In the genomic region with DNA sequence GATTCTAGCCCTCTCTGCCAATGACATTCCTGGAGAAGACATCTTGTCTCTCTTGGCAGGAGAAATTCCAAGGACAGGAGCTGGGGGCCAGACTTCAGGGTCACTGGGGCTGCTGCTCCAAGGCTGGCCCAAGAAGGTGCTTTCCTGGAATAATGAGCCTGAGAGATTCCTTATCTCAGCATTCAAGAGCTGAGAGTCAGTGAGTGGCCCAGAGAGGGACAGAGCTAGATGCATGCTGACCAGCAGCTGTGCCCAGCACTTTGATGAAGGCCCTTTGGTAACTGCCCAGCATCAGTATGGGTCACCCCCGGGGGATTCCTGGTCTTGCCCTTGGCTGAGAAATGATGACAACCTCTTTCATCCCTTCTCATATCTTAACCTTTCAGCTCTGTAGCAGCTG, we compare ENCODE assay signal across 1 cellular context.
A peak's percentile ranks its signal among the peaks of the same experiment; 100 is the strongest.
TF ChIP-seq lines count a peak whose summit lies in the region.

No MANE protein-coding gene starts in this region.

TF ChIP-seq in K562, 482 proteins besides CTCF, POLR2A, EP300 and RAD21:
- TF ChIP-seq RUNX1 (IDR thresholded peaks at IDR 0.05; ENCODE audit: low read depth) (no peak), NFE2 (IDR thresholded peaks at IDR 0.05; ENCODE audit: low read depth) (peak; percentile 5; the same call in 1 of the 2 replicates), ZFP36 (IDR thresholded peaks at IDR 0.05; ENCODE audit: low read depth, low read length, partially characterized antibody) (peak; percentile 78), BCOR (IDR thresholded peaks at IDR 0.05) (peak; percentile 58; the same call in 1 of the 2 replicates), RBM25 (IDR thresholded peaks at IDR 0.05; ENCODE audit: low read depth, low read length, severe bottlenecking) (peak; percentile 36), ARID1B (IDR thresholded peaks at IDR 0.05) (no peak)
- TF ChIP-seq, protein P1, sequence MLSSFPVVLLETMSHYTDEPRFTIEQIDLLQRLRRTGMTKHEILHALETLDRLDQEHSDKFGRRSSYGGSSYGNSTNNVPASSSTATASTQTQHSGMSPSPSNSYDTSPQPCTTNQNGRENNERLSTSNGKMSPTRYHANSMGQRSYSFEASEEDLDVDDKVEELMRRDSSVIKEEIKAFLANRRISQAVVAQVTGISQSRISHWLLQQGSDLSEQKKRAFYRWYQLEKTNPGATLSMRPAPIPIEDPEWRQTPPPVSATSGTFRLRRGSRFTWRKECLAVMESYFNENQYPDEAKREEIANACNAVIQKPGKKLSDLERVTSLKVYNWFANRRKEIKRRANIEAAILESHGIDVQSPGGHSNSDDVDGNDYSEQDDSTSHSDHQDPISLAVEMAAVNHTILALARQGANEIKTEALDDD (IDR thresholded peaks at IDR 0.05) = no peak
